ENCODE assay signal across 1 cellular context in the genomic region with DNA sequence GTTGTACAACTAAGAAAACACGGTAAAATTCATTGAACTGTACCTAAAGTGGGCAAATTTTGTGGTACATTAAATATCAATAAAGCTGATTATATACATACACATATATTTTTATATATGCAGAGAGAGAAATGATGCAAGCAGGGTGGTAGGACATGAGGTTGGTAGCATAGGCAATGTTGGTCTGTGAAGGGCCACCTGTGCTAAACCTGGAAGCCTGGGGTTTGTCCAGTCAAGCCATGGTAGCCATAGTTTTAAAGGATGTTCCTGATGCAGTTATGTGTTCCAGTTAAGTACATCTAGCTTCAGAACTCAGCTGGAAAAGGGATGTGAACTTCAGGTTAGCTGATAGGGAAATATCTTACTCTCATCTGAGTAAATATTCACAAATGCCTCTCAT.
TF ChIP-seq lines count a peak whose summit lies in the region.

No MANE protein-coding gene starts in this region.

TF ChIP-seq in H1, 55 proteins besides CTCF, POLR2A, EP300 and RAD21:
- no peak for TF ChIP-seq MAFK (IDR thresholded peaks at IDR 0.05; ENCODE audit: low read depth, low read length)
- TF ChIP-seq CTBP2 (IDR thresholded peaks at IDR 0.05; ENCODE audit: borderline replicate concordance, insufficient read depth, insufficient read length, low read length) = no peak
- TF ChIP-seq RFX5 (IDR thresholded peaks at IDR 0.05; ENCODE audit: borderline replicate concordance, low read depth, low read length) = no peak
- no peak for TF ChIP-seq SRF (IDR thresholded peaks at IDR 0.05; ENCODE audit: low read depth, low read length)
- no peak for TF ChIP-seq RXRA (IDR thresholded peaks at IDR 0.05; ENCODE audit: insufficient read depth, low read depth, low read length)
- TF ChIP-seq SIN3A (conservative IDR thresholded peaks at IDR 0.05 in 1 of 2, IDR thresholded peaks at IDR 0.05 in 1 of 2; ENCODE audit: low read depth in 1 of 2, low read length in 2 of 2) = no peak
- TF ChIP-seq RBBP5 (IDR thresholded peaks at IDR 0.05; ENCODE audit: borderline replicate concordance, low read depth, low read length) = no peak
